In the genomic region with DNA sequence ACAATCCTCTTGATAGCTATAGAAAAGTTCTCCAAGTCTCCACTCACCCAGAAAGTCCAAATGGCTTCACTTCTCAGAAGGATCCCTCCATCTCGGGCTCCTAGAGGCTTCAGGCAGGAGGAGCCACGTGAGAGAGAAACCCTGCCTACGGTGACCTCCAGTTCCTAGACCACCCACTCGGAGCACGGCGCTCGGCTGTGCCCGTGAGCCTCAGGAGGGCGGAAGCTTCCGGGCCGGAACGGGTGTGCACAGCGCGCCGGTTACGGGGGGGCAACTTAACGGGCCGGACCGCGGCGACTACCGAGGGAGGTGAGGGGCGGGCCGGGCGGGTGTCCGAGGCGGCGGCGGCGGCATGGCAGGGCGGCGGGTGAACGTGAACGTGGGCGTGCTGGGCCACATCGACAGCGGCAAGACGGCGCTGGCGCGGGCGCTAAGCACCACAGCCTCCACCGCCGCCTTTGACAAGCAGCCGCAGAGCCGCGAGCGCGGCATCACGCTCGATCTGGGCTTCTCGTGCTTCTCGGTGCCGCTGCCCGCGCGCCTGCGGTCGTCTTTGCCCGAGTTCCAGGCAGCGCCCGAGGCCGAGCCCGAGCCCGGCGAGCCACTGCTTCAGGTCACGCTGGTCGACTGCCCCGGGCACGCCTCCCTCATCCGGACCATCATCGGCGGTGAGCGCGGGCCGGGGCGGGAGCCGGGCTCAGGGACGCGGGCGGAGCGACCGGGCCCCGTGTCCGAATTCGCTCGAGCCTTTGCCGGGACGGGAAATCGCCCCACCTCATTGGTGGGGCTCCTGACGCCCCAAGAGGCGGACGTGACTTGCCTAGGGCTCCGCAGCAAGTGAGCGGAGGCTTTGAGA, we compare ENCODE assay signal across 8 cellular contexts. TPM values are rescaled to one million over a fixed set of nuclear protein-coding genes. Genes with fewer than 3 reads are reported as not detected.
DNase-seq lines count a peak whose midpoint lies in the region; ATAC-seq, FAIRE-seq and TF ChIP-seq lines count a peak whose summit lies in the region.

Gene EEFSEC, plus strand, starts transcription at position 326 of the 856 bp plus-strand sequence. Its CDS starts 27 bp downstream, at position 353.

- POLR2A ChIA-PET in WTC11 (lab: Charles Lee) = interaction anchor here (0.6 to 1.1 kb wide), 5 partner anchors 30 to 495 kb away, joined by 3 to 5 read pairs (median 4); partner anchors contain the start of gene RUVBL1

- 0 out of 2 replicates have a peak, but pooled peaks cover 3% of the 10 kb centered on the region for H3K4me1 Mint-ChIP-seq in WTC11

- peaks cover 28% of the 10 kb centered on the region for H3K36me3 Mint-ChIP-seq in WTC11

- H3K27me3 Mint-ChIP-seq in WTC11 (ENCODE audit: low read depth) = peaks cover 10% of the 10 kb centered on the region

- peak; percentile 62 for ATAC-seq in GM18873 (IDR thresholded peaks at IDR 0.05; ENCODE audit: low FRiP score, unreplicated experiment)
- peak; percentile 83 for ATAC-seq in HG03108 (IDR thresholded peaks at IDR 0.05; ENCODE audit: unreplicated experiment)
- ATAC-seq in WTC11 = peak; percentile 92

- peaks cover 21% of the 10 kb centered on the region for H3K9me3 Mint-ChIP-seq in WTC11

- FAIRE-seq in bronchial epithelial cell (lab: Jason Lieb, UNC) = no peak

- H3K27me3 ChIP-seq in bronchial epithelial cell (ENCODE audit: control insufficient read depth, insufficient read depth, low read length) = no peaks in the 10 kb centered on the region

- H3K27ac Mint-ChIP-seq in WTC11 = peak within 1 kb of the TSS; percentile 94

- CTCF ChIA-PET in WTC11 (lab: Charles Lee) = interaction anchor here (1.0 to 1.7 kb wide), 7 partner anchors 17 to 169 kb away, joined by 3 to 5 read pairs (median 4); partner anchors contain the start of gene RUVBL1

- DNase-seq in AG08395 (ENCODE audit: low spot score) (peak; percentile 82), NCI-H2196 treated with DMSO at 0.1 percent for 48 hours (lab: John Stamatoyannopoulos, UW; ENCODE audit: unreplicated experiment) (peak; percentile 92), WTC11 (ENCODE audit: low spot score) (peak; percentile 83), bronchial epithelial cell (ENCODE audit: low read depth) (peak; percentile 63), inferior parietal cortex (ENCODE audit: extremely low spot score) (peak; percentile 66)
- peak; percentile 81 to 82 for DNase-seq in stimulated activated CD4-positive, alpha-beta T cell treated with anti-CD3 and anti-CD28 coated beads, Interleukin-12 subunit alpha, Interleukin-12 subunit beta, amount 100 ng/mL, for 24 hours (ENCODE audit: low read depth in 2 of 2)

- H3K4me3 ChIP-seq in bronchial epithelial cell (ENCODE audit: low read depth, low read length) = peak within 1 kb of the TSS; percentile 90

- H3K36me3 ChIP-seq in bronchial epithelial cell (ENCODE audit: control insufficient read depth, insufficient read depth, low read length) = peaks cover 2% of the 10 kb centered on the region

- H3K4me3 Mint-ChIP-seq in WTC11 = peak within 1 kb of the TSS; percentile 81

- no peak for TF ChIP-seq CTCF in WTC11 (IDR thresholded peaks at IDR 0.05)
- TF ChIP-seq CTCF in bronchial epithelial cell (IDR thresholded peaks at IDR 0.05; ENCODE audit: insufficient read depth, low read length, severe bottlenecking) = no peak

TF ChIP-seq in WTC11, 78 proteins besides CTCF, POLR2A, EP300 and RAD21 (continues in another document):
- TF ChIP-seq ZNF317 (CRISPR knock-in tag; IDR thresholded peaks at IDR 0.05; ENCODE audit: borderline replicate concordance, low read depth) (no peak; the same call in 1 of the 2 replicates), SMAD4 (CRISPR knock-in tag; IDR thresholded peaks at IDR 0.05) (peak; percentile 26; the same call in 1 of the 2 replicates), MLX (CRISPR knock-in tag; IDR thresholded peaks at IDR 0.05) (0 out of 2 replicates have a peak, but pooled peaks have one; percentile 37), SMAD3 (CRISPR knock-in tag; IDR thresholded peaks at IDR 0.05; ENCODE audit: borderline replicate concordance) (no peak; the same call in 1 of the 2 replicates), ARID4B (CRISPR knock-in tag; IDR thresholded peaks at IDR 0.05; ENCODE audit: borderline replicate concordance) (peak; percentile 95), RELA (CRISPR knock-in tag; IDR thresholded peaks at IDR 0.05; ENCODE audit: borderline replicate concordance) (peak; percentile 72; the same call in 1 of the 2 replicates)
- TF ChIP-seq, protein P1, sequence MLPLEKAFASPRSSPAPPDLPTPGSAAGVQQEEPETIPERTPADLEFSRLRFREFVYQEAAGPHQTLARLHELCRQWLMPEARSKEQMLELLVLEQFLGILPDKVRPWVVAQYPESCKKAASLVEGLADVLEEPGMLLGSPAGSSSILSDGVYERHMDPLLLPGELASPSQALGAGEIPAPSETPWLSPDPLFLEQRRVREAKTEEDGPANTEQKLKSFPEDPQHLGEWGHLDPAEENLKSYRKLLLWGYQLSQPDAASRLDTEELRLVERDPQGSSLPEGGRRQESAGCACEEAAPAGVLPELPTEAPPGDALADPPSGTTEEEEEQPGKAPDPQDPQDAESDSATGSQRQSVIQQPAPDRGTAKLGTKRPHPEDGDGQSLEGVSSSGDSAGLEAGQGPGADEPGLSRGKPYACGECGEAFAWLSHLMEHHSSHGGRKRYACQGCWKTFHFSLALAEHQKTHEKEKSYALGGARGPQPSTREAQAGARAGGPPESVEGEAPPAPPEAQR (CRISPR knock-in tag; IDR thresholded peaks at IDR 0.05) = no peak
- TF ChIP-seq, protein P2, sequence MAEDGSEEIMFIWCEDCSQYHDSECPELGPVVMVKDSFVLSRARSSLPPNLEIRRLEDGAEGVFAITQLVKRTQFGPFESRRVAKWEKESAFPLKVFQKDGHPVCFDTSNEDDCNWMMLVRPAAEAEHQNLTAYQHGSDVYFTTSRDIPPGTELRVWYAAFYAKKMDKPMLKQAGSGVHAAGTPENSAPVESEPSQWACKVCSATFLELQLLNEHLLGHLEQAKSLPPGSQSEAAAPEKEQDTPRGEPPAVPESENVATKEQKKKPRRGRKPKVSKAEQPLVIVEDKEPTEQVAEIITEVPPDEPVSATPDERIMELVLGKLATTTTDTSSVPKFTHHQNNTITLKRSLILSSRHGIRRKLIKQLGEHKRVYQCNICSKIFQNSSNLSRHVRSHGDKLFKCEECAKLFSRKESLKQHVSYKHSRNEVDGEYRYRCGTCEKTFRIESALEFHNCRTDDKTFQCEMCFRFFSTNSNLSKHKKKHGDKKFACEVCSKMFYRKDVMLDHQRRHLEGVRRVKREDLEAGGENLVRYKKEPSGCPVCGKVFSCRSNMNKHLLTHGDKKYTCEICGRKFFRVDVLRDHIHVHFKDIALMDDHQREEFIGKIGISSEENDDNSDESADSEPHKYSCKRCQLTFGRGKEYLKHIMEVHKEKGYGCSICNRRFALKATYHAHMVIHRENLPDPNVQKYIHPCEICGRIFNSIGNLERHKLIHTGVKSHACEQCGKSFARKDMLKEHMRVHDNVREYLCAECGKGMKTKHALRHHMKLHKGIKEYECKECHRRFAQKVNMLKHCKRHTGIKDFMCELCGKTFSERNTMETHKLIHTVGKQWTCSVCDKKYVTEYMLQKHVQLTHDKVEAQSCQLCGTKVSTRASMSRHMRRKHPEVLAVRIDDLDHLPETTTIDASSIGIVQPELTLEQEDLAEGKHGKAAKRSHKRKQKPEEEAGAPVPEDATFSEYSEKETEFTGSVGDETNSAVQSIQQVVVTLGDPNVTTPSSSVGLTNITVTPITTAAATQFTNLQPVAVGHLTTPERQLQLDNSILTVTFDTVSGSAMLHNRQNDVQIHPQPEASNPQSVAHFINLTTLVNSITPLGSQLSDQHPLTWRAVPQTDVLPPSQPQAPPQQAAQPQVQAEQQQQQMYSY (CRISPR knock-in tag; IDR thresholded peaks at IDR 0.05) = no peak
- TF ChIP-seq, protein P3, sequence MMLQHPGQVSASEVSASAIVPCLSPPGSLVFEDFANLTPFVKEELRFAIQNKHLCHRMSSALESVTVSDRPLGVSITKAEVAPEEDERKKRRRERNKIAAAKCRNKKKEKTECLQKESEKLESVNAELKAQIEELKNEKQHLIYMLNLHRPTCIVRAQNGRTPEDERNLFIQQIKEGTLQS (CRISPR knock-in tag; conservative IDR thresholded peaks at IDR 0.05) = no peak

RNA-seq across cellular contexts. Expression of gene EEFSEC, which starts in this region (rescaled TPM):
- 13.7 to 16.9 TPM (median 16.1 TPM) in 3 replicates for total RNA-seq in WTC11 (2021)
- 3.7 and 4.2 TPM in 2 replicates for total RNA-seq in bronchial epithelial cell

Comparison
In these comparisons a context has a peak if more than half of its experiments do, and no peak if none do; other contexts are left out.
1. Peak in every context shown above with its lines: DNase-seq, ATAC-seq and H3K4me3 ChIP-seq.